In genomic region chr22:37328017-37328416, GRCh38 we compare ENCODE assay signal across 13 cellular contexts. TPM values are rescaled to one million over a fixed set of nuclear protein-coding genes. Genes with fewer than 3 reads are reported as not detected.
DNase-seq lines count a peak whose midpoint lies in the region; TF ChIP-seq lines count a peak whose summit lies in the region.
"Had no signal": no experiment of that assay in that cellular context is flagged by ENCODE, and none has a peak within 500 bp of the region (broad histone marks: within the 10 kb centered on the region; RNA-seq: fewer than 3 reads in every experiment).

No MANE protein-coding gene starts in this region.

- TF ChIP-seq POLR2A in vagina (IDR thresholded peaks at IDR 0.05): no peak

- peaks cover 68% of the 10 kb centered on the region for H3K4me1 Mint-ChIP-seq in Caco-2 (ENCODE audit: low read depth, unreplicated experiment)

- POLR2A ChIA-PET in Caco-2 (lab: Charles Lee): no interaction called here

- H3K36me3 Mint-ChIP-seq in Caco-2 (ENCODE audit: insufficient read depth, unreplicated experiment): peaks cover 13% of the 10 kb centered on the region

- no peaks in the 10 kb centered on the region for H3K79me2 ChIP-seq in osteoblast (ENCODE audit: insufficient read depth, low read length)

- H3K27ac ChIP-seq in osteoblast (ENCODE audit: low read depth, low read length) (peak overlapping the region; percentile 63), vagina (no peak overlapping the region)
- H3K27ac ChIP-seq: psoas muscle had no signal

- H3K4me1 ChIP-seq in Caco-2: peaks cover 67% of the 10 kb centered on the region
- peaks cover 24% of the 10 kb centered on the region for H3K4me1 ChIP-seq in osteoblast (ENCODE audit: insufficient read depth, low read length)
- H3K4me1 ChIP-seq in vagina: no peaks in the 10 kb centered on the region
- H3K4me1 ChIP-seq: psoas muscle had no signal

- H3K27ac Mint-ChIP-seq in Caco-2 (ENCODE audit: unreplicated experiment): peak overlapping the region; percentile 94
- H3K27ac Mint-ChIP-seq: stimulated activated naive CD8-positive, alpha-beta T cell treated with anti-CD3 and anti-CD28 coated beads, Interleukin-15, amount 100 ng/mL, for 72 hours had no signal

- DNase-seq in Caco-2 (no peak), LoVo (ENCODE audit: low spot score) (peak; percentile 30), cardiac fibroblast (ENCODE audit: low read depth in 2 of 2) (peak; percentile 48 to 92), osteoblast (ENCODE audit: insufficient read length, low spot score, missing footprints) (peak; percentile 96), vagina (ENCODE audit: extremely low spot score in 2 of 2) (no peak), NCI-H2227 (lab: John Stamatoyannopoulos, UW; ENCODE audit: unreplicated experiment) (no peak), DMS79 treated with DMSO at 0.1 percent for 48 hours (lab: John Stamatoyannopoulos, UW) (no peak)
- no peak for DNase-seq in stimulated activated CD4-positive, alpha-beta T cell treated with anti-CD3 and anti-CD28 coated beads, Interleukin-1b, Interleukin-23, amount 100 ng/mL, for 48 hours
- DNase-seq: amniotic stem cell; MM.1S; NCI-H2171 treated with DMSO at 0.1 percent for 48 hours; psoas muscle; stimulated activated naive CD8-positive, alpha-beta T cell treated with anti-CD3 and anti-CD28 coated beads, Interleukin-15, amount 100 ng/mL, for 72 hours had no signal

- no peaks in the 10 kb centered on the region for H3K9me3 Mint-ChIP-seq in Caco-2 (ENCODE audit: unreplicated experiment)
- H3K9me3 Mint-ChIP-seq: stimulated activated naive CD8-positive, alpha-beta T cell treated with anti-CD3 and anti-CD28 coated beads, Interleukin-15, amount 100 ng/mL, for 72 hours had no signal

- H4K20me1 ChIP-seq in osteoblast (ENCODE audit: insufficient read depth, low read length): no peaks in the 10 kb centered on the region

- no peaks in the 10 kb centered on the region for H3K27me3 Mint-ChIP-seq in Caco-2 (ENCODE audit: insufficient read depth, unreplicated experiment)

- H2AFZ ChIP-seq in osteoblast (ENCODE audit: low read length): no peak overlapping the region

- H3K4me2 ChIP-seq in osteoblast (ENCODE audit: insufficient read depth, low read length): no peak overlapping the region

- no peak for TF ChIP-seq CTCF in Caco-2 (IDR thresholded peaks at IDR 0.05; ENCODE audit: insufficient read depth in 1 of 2, low read depth in 1 of 2, low read length in 1 of 2, severe bottlenecking in 1 of 2, unreplicated experiment in 1 of 2)
- TF ChIP-seq CTCF in cardiac fibroblast (IDR thresholded peaks at IDR 0.05; ENCODE audit: low read depth, low read length): no peak
- TF ChIP-seq CTCF in osteoblast (IDR thresholded peaks at IDR 0.05; ENCODE audit: extremely low read depth, low read depth, low read length): no peak
- no peak for TF ChIP-seq CTCF in vagina (IDR thresholded peaks at IDR 0.05)

- H3K27me3 ChIP-seq in Caco-2 (replicated peaks; ENCODE audit: control insufficient read depth, insufficient read depth, low read length) (no peaks in the 10 kb centered on the region), osteoblast (ENCODE audit: insufficient read depth, low read length) (peaks cover 42% of the 10 kb centered on the region), vagina (peaks cover 4% of the 10 kb centered on the region)

- no peaks in the 10 kb centered on the region for H3K36me3 ChIP-seq in Caco-2 (ENCODE audit: control insufficient read depth, insufficient read depth, low read length)
- no peaks in the 10 kb centered on the region for H3K36me3 ChIP-seq in osteoblast (ENCODE audit: insufficient read depth, low read length)
- no peaks in the 10 kb centered on the region for H3K36me3 ChIP-seq in vagina

- H3K9me3 ChIP-seq in Caco-2 (no peaks in the 10 kb centered on the region), osteoblast (ENCODE audit: low read depth, low read length) (no peaks in the 10 kb centered on the region), vagina (no peaks in the 10 kb centered on the region)
- H3K9me3 ChIP-seq: psoas muscle had no signal

- no peak overlapping the region for H3K4me3 Mint-ChIP-seq in Caco-2 (ENCODE audit: unreplicated experiment)
- H3K4me3 Mint-ChIP-seq: stimulated activated naive CD8-positive, alpha-beta T cell treated with anti-CD3 and anti-CD28 coated beads, Interleukin-15, amount 100 ng/mL, for 72 hours had no signal

- H3K4me3 ChIP-seq in Caco-2 (ENCODE audit: low read depth, low read length) (no peak overlapping the region), cardiac fibroblast (replicated peaks in 1 of 2; ENCODE audit: low read depth in 2 of 2, low read length in 2 of 2) (no peak overlapping the region), osteoblast (ENCODE audit: insufficient read depth, low read length) (no peak overlapping the region), vagina (no peak overlapping the region)
- H3K4me3 ChIP-seq: psoas muscle had no signal

- CTCF ChIA-PET in Caco-2 (lab: Charles Lee): no interaction called here

- BruUV-seq in Caco-2 (replicated peaks; lab: Mats Ljungman, UMichigan): no TSS peak

- intact Hi-C loops in Caco-2 (cut with micrococcal nuclease; ENCODE audit: unreplicated experiment): no loop called here
- intact Hi-C loops in vagina (cut with DNase I): loop anchor here (10.0 kb wide), 1 partner anchor 127 kb away; no protein-coding TSS in a partner anchor

RNA-seq across cellular contexts. Expression of gene CYTH4, which starts 45.7 kb away (rescaled TPM):
- total RNA-seq in Caco-2 (2022) (not detected in 2 replicates), osteoblast (0.59 and 0.72 TPM in 2 replicates), vagina (16.2 TPM)

Comparison
In these comparisons a context has a peak if more than half of its experiments do, and no peak if none do; other contexts are left out.
1. DNase-seq: peak in LoVo (single experiment), cardiac fibroblast (2 of 2) and osteoblast (single experiment); none in Caco-2 (0 of 2), vagina (0 of 2), NCI-H2227 (single experiment), DMS79 treated with DMSO at 0.1 percent for 48 hours (single experiment) and stimulated activated CD4-positive, alpha-beta T cell treated with anti-CD3 and anti-CD28 coated beads, Interleukin-1b, Interleukin-23, amount 100 ng/mL, for 48 hours (single experiment).